In the genomic region with DNA sequence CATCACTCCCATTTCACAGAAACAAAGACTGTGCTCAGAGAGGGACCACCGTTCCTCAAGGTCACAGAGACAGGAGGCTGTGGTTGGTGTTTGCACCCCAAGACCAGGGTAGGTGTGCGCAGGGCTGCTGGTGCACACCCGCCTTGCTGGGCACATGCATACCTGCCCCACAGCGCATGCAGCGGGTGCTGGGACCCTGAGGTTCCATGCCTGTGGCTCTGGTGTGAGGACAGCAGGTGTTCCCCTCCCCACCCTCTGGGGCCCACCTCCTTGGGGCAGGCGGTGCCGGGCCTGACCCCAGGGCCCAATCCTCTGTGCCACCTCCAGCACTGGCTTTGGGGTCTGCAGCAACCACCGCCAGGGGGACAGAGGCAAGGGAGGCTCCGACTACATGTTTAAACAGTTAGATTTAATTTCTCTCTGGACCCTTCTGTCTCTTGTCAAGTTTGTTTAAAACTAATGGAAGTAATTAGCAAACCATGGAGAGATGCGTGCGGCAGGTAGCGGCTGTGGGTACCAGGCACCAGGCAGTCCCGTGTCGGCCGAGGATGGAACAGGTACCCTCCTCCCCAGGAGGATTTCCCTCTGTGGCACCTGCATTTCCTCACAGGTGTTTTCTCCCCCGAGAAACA, we compare ENCODE assay signal across 18 cellular contexts.
"Had no signal": no experiment of that assay in that cellular context is flagged by ENCODE, and none has a peak within 500 bp of the region (broad histone marks: within the 10 kb centered on the region; RNA-seq: fewer than 3 reads in every experiment).

No MANE protein-coding gene starts in this region.

- H3K4me2 ChIP-seq: smooth muscle cell had no signal

- H3K36me3 ChIP-seq: esophagus squamous epithelium, gastroesophageal sphincter, ovary, transverse colon had no signal

- FAIRE-seq: colon, keratinocyte had no signal

- H3K4me3 ChIP-seq: esophagus squamous epithelium, gastroesophageal sphincter, ovary, smooth muscle cell, testis, transverse colon had no signal

- H3K9me3 ChIP-seq: esophagus squamous epithelium, gastroesophageal sphincter, ovary, testis, transverse colon had no signal

- DNase-seq: effector memory CD8-positive, alpha-beta T cell; esophagus squamous epithelium; foreskin fibroblast; glutamatergic neuron; immature natural killer cell; left colon; mammary epithelial cell; naive thymus-derived CD4-positive, alpha-beta T cell; ovary; stimulated activated CD4-positive, alpha-beta T cell treated with anti-CD3 and anti-CD28 coated beads, Interleukin-4, amount 100 ng/mL, for 1 hour; stimulated activated CD8-positive, alpha-beta memory T cell treated with anti-CD3 and anti-CD28 coated beads, Interleukin-4, amount 100 ng/mL, for 48 hours; testis; transverse colon had no signal

- H3K27me3 ChIP-seq: ovary, testis, transverse colon had no signal

- H3K27ac ChIP-seq: epithelial cell of prostate, esophagus squamous epithelium, gastroesophageal sphincter, ovary, testis, transverse colon had no signal

- H3K4me1 ChIP-seq: esophagus squamous epithelium, gastroesophageal sphincter, testis, transverse colon had no signal
